In genomic region chr13:51222510-51223283, GRCh38 we compare ENCODE assay signal across 8 cellular contexts. TPM values are rescaled to one million over a fixed set of nuclear protein-coding genes. Genes with fewer than 3 reads are reported as not detected.
DNase-seq lines count a peak whose midpoint lies in the region; ATAC-seq and TF ChIP-seq lines count a peak whose summit lies in the region.

No MANE protein-coding gene starts in this region.

- H3K36me3 ChIP-seq in ES-I3 (ENCODE audit: insufficient read depth, low read length) (no peaks in the 10 kb centered on the region), SU-DHL-6 (ENCODE audit: low read length) (no peaks in the 10 kb centered on the region), esophagus muscularis mucosa (no peaks in the 10 kb centered on the region), neural progenitor cell (peaks cover 2% of the 10 kb centered on the region)

- ATAC-seq in HG02884 (IDR thresholded peaks at IDR 0.05; ENCODE audit: unreplicated experiment), result peak; percentile 14

- H2AFZ ChIP-seq in SU-DHL-6 (ENCODE audit: low read depth, low read length, severe bottlenecking), result no peak overlapping the region
- H2AFZ ChIP-seq in neural progenitor cell (replicated peaks), result peak overlapping the region; percentile 56

- DNase-seq in esophagus muscularis mucosa (ENCODE audit: extremely low spot score) (no peak), neural progenitor cell (ENCODE audit: low spot score) (peak; percentile 69), HT-29 (ENCODE audit: low spot score) (no peak), HUDEP-2 (lab: John Stamatoyannopoulos, UW; ENCODE audit: unreplicated experiment in 76 of 76) (no peak), NCI-H1436 treated with DMSO at 0.1 percent for 48 hours (lab: John Stamatoyannopoulos, UW) (no peak)

- no peaks in the 10 kb centered on the region for H3K9me2 ChIP-seq in SU-DHL-6 (replicated peaks; ENCODE audit: insufficient read depth, low read length)

- intact Hi-C loops in esophagus muscularis mucosa (cut with DNase I), result loop anchor here (2.0 to 5.0 kb wide), 3 partner anchors 64 to 580 kb away; partner anchors contain the start of gene DHRS12

- H3K9me3 Mint-ChIP-seq in neural progenitor cell, result no peaks in the 10 kb centered on the region

- H3K27me3 ChIP-seq in SU-DHL-6 (ENCODE audit: low read length) (no peaks in the 10 kb centered on the region), esophagus muscularis mucosa (no peaks in the 10 kb centered on the region), neural progenitor cell (peaks cover 13% of the 10 kb centered on the region)

- H3K4me3 ChIP-seq in SU-DHL-6 (ENCODE audit: insufficient read depth, low read length, poor library complexity, severe bottlenecking) (peak overlapping the region; percentile 31), esophagus muscularis mucosa (peak overlapping the region; percentile 84 to 99 (median 97)), neural progenitor cell (peak overlapping the region; percentile 78)

- peaks cover 11% of the 10 kb centered on the region for H3K36me3 Mint-ChIP-seq in neural progenitor cell

- WGBS in esophagus muscularis mucosa, result 4% methylated on average over 23 of the region's 59 CpGs

- no peak for TF ChIP-seq EP300 in esophagus muscularis mucosa (IDR thresholded peaks at IDR 0.05)

- TF ChIP-seq CTCF in SU-DHL-6 (IDR thresholded peaks at IDR 0.05; ENCODE audit: insufficient read depth, low read length, poor library complexity, severe bottlenecking), result no peak
- TF ChIP-seq CTCF in esophagus muscularis mucosa (IDR thresholded peaks at IDR 0.05), result peak in 1 of 3 experiments; percentile 1
- no peak for TF ChIP-seq CTCF in neural progenitor cell (IDR thresholded peaks at IDR 0.05)

- peaks cover 19% of the 10 kb centered on the region for H3K4me1 Mint-ChIP-seq in neural progenitor cell

- H3K79me2 ChIP-seq in SU-DHL-6 (ENCODE audit: insufficient read depth, low read length), result no peaks in the 10 kb centered on the region
- H3K79me2 ChIP-seq in neural progenitor cell (ENCODE audit: low read depth), result peaks cover 48% of the 10 kb centered on the region

- H3K27ac ChIP-seq in SU-DHL-6 (ENCODE audit: low read depth, low read length) (no peak overlapping the region), esophagus muscularis mucosa (replicated peaks in 1 of 4) (peak overlapping the region; percentile 80 to 91 (median 90)), neural progenitor cell (peak overlapping the region; percentile 47)

- no peak overlapping the region for H3K27ac Mint-ChIP-seq in neural progenitor cell

- no peak for TF ChIP-seq POLR2A in esophagus muscularis mucosa (IDR thresholded peaks at IDR 0.05; ENCODE audit: low read depth)

- H3K4me1 ChIP-seq in ES-I3 (ENCODE audit: insufficient read depth, low read length) (peaks cover 24% of the 10 kb centered on the region; the same call in 1 of the 2 replicates), esophagus muscularis mucosa (peaks cover 15 to 59% (median 49%) of the 10 kb centered on the region in 4 donors), neural progenitor cell (peaks cover 43% of the 10 kb centered on the region)

- H3F3A ChIP-seq in SU-DHL-6 (ENCODE audit: insufficient read depth) (no peaks in the 10 kb centered on the region), neural progenitor cell (ENCODE audit: low read depth) (peaks cover 44% of the 10 kb centered on the region)

- H4K20me1 ChIP-seq in SU-DHL-6 (ENCODE audit: low read depth, low read length), result no peaks in the 10 kb centered on the region
- H4K20me1 ChIP-seq in neural progenitor cell (ENCODE audit: low read depth), result peaks cover 40% of the 10 kb centered on the region

- H3K9me3 ChIP-seq in ES-I3 (ENCODE audit: control insufficient read depth, insufficient read depth, low read length) (no peaks in the 10 kb centered on the region), SU-DHL-6 (ENCODE audit: insufficient read depth, low read length) (no peaks in the 10 kb centered on the region), esophagus muscularis mucosa (no peaks in the 10 kb centered on the region), neural progenitor cell (ENCODE audit: low read depth) (no peaks in the 10 kb centered on the region)

- H3K9ac ChIP-seq in ES-I3 (ENCODE audit: low read depth, low read length) (peak overlapping the region; percentile 77), SU-DHL-6 (ENCODE audit: low read length) (peak overlapping the region; percentile 22; the same call in 1 of the 2 replicates), neural progenitor cell (peak overlapping the region; percentile 65)

- H3K27me3 Mint-ChIP-seq in neural progenitor cell (ENCODE audit: insufficient read depth, low read depth), result peaks cover 9% of the 10 kb centered on the region

- H3K4me2 ChIP-seq in SU-DHL-6 (ENCODE audit: low read depth, low read length, poor library complexity, severe bottlenecking), result peak overlapping the region; percentile 37
- peak overlapping the region; percentile 93 for H3K4me2 ChIP-seq in neural progenitor cell

- H3K4me3 Mint-ChIP-seq in neural progenitor cell, result peak overlapping the region; percentile 91

RNA-seq across cellular contexts. Expression of gene FAM124A, which starts 0.5 kb away (rescaled TPM):
- total RNA-seq in esophagus muscularis mucosa (10 to 100 TPM; 17.0 to 30.3 (median 21.0) TPM), neural progenitor cell (ENCODE audit: low replicate concordance) (22.6 and 41.1 TPM in 2 replicates)
- total RNA-seq in HT-29 (2014; rRNA removed; shearing (Covaris generic)), result not detected in 2 replicates

Comparison
In these comparisons a context has a peak if more than half of its experiments do, and no peak if none do; other contexts are left out.
1. H3K9ac ChIP-seq: peak in every context shown above with its lines; median percentile 77 in ES-I3; 65 in neural progenitor cell; 22 in SU-DHL-6.
2. H3K4me3 ChIP-seq: peak in every context shown above with its lines; median percentile 97 in esophagus muscularis mucosa; 78 in neural progenitor cell; 31 in SU-DHL-6.
3. RNA of gene FAM124A, which starts 0.5 kb away (total RNA-seq): 17.0 to 30.3 TPM in esophagus muscularis mucosa and 22.6 to 41.1 TPM in neural progenitor cell; not detected in HT-29; every median in the first group is over 10 times any median in the second.